In genomic region chr1:21633141-21633755, GRCh38 we compare ENCODE assay signal across 19 cellular contexts.
"Had no signal": no experiment of that assay in that cellular context is flagged by ENCODE, and none has a peak within 500 bp of the region (broad histone marks: within the 10 kb centered on the region; RNA-seq: fewer than 3 reads in every experiment).

No MANE protein-coding gene starts in this region.

- H3K4me3 Mint-ChIP-seq: activated naive CD4-positive, alpha-beta T cell treated with anti-CD3 and anti-CD28 coated beads, Interleukin-2, amount 10 ng/mL, durations not matched to agents 7 days and 5 days; central memory CD8-positive, alpha-beta T cell; dendritic cell treated with granulocyte-macrophage colony-stimulating factor and Interleukin-4, amounts not matched to agents 40 ng/mL and 50 ng/mL, for 4 days; endodermal cell; nephron progenitor cell; stimulated activated naive B cell treated with anti-CD40 and anti-IgM and Interleukin-4, amounts not matched to agents 10 μg/mL and 1 μg/mL and 100 μg/mL, for 72 hours; T-helper 2 cell treated with Interferon-gamma antibody and Interleukin-4, amounts not matched to agents 5 μg/mL and 100 μg/mL, for 36 hours had no signal

- H3K27ac Mint-ChIP-seq: activated naive CD4-positive, alpha-beta T cell treated with anti-CD3 and anti-CD28 coated beads, Interleukin-2, amount 10 ng/mL, durations not matched to agents 7 days and 5 days; activated T-helper 2 cell treated with anti-CD3 and anti-CD28 coated beads, Interferon-gamma antibody, Interleukin-2, Interleukin-4, amounts not matched to agents 10 μg/mL and 5 μg/mL and 100 μg/mL, durations not matched to agents 14 hours and 24 hours and 36 hours; dendritic cell treated with granulocyte-macrophage colony-stimulating factor and Interleukin-4, amounts not matched to agents 40 ng/mL and 50 ng/mL, for 4 days; endodermal cell; nephron progenitor cell; stimulated activated naive B cell treated with anti-CD40 and anti-IgM and Interleukin-4, amounts not matched to agents 10 μg/mL and 1 μg/mL and 100 μg/mL, for 72 hours; T-helper 2 cell treated with Interferon-gamma antibody and Interleukin-4, amounts not matched to agents 5 μg/mL and 100 μg/mL, for 36 hours had no signal

- H3K4me3 ChIP-seq: lung, mucosa of descending colon, ovary, right atrium auricular region, spleen, upper lobe of left lung had no signal

- H3K36me3 ChIP-seq: ovary, right atrium auricular region, spleen, upper lobe of left lung had no signal

- H3K27me3 ChIP-seq: ovary, right atrium auricular region, upper lobe of left lung had no signal

- ATAC-seq: activated CD4-positive, CD25-positive, alpha-beta regulatory T cell treated with anti-CD3 and anti-CD28 coated beads, Interleukin-2, amount 50 U/mL, for 24 hours; stimulated activated naive B cell treated with anti-CD40 and anti-IgM and Interleukin-4, amounts not matched to agents 10 μg/mL and 1 μg/mL and 100 μg/mL, for 72 hours had no signal

- H3K9me3 Mint-ChIP-seq: activated naive CD4-positive, alpha-beta T cell treated with anti-CD3 and anti-CD28 coated beads, Interleukin-2, amount 10 ng/mL, durations not matched to agents 7 days and 5 days; activated T-helper 2 cell treated with anti-CD3 and anti-CD28 coated beads, Interferon-gamma antibody, Interleukin-2, Interleukin-4, amounts not matched to agents 10 μg/mL and 5 μg/mL and 100 μg/mL, durations not matched to agents 14 hours and 24 hours and 36 hours; central memory CD8-positive, alpha-beta T cell; dendritic cell treated with granulocyte-macrophage colony-stimulating factor and Interleukin-4, amounts not matched to agents 40 ng/mL and 50 ng/mL, for 4 days; endodermal cell; nephron progenitor cell; stimulated activated naive B cell treated with anti-CD40 and anti-IgM and Interleukin-4, amounts not matched to agents 10 μg/mL and 1 μg/mL and 100 μg/mL, for 72 hours; T-helper 2 cell treated with Interferon-gamma antibody and Interleukin-4, amounts not matched to agents 5 μg/mL and 100 μg/mL, for 36 hours had no signal

- H3K4me1 Mint-ChIP-seq: activated naive CD4-positive, alpha-beta T cell treated with anti-CD3 and anti-CD28 coated beads, Interleukin-2, amount 10 ng/mL, durations not matched to agents 7 days and 5 days; central memory CD8-positive, alpha-beta T cell had no signal

- H3K27ac ChIP-seq: ovary, right atrium auricular region, spleen had no signal

- H3K36me3 Mint-ChIP-seq: activated naive CD4-positive, alpha-beta T cell treated with anti-CD3 and anti-CD28 coated beads, Interleukin-2, amount 10 ng/mL, durations not matched to agents 7 days and 5 days; stimulated activated naive B cell treated with anti-CD40 and anti-IgM and Interleukin-4, amounts not matched to agents 10 μg/mL and 1 μg/mL and 100 μg/mL, for 72 hours had no signal

- DNase-seq: activated naive CD4-positive, alpha-beta T cell treated with anti-CD3 and anti-CD28 coated beads, Interleukin-2, amount 10 ng/mL, durations not matched to agents 7 days and 5 days; endodermal cell; erythroblast; hypothalamus; mucosa of descending colon; nephron progenitor cell; ovary; spleen; stimulated activated CD4-positive, alpha-beta T cell treated with anti-CD3 and anti-CD28 coated beads, Interleukin-1b, Interleukin-23, amount 100 ng/mL, for 48 hours; stimulated activated naive B cell treated with anti-CD40 and anti-IgM and Interleukin-4, amounts not matched to agents 10 μg/mL and 1 μg/mL and 100 μg/mL, for 72 hours; SW 1271 had no signal

- H3K4me1 ChIP-seq: right atrium auricular region, spleen had no signal

- H3K9me3 ChIP-seq: mucosa of descending colon, ovary, right atrium auricular region, spleen, upper lobe of left lung had no signal
